ENCODE assay signal across 8 cellular contexts in the genomic region with DNA sequence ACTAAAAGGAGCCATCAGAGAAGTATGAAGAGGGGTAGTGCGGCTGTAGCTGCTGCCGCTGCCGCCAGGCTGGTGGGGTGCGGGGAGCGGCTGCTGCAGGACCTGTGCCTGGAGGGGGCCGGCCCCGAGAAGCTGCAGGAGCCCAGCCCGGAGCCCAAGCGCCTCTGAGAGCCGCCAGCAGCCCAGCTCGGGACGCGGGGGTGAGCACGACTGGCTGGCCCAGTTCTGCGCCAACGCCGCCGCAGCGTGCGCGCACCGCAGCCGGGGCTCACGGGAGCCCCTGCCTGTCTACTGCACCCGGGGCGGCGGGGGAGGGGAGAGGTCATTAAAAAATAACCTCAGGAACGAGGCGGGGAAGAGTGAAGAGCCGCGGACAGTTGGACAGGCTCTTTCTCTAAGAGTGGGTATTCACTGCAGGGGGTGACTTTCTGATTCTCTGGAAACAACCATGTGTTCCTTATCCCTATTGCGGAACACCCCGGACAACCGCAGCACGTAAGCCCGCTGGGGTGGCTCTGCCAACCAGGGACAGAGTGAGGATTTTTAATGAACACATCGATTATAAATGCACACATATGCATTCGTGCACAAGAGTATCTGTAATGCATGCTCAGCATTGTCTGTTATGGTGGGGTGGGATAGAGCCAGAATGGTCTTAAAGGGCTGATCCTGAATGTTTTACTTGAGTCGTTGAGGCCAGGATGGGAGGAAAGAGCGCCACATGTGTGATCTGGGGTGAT. TPM values are rescaled to one million over a fixed set of nuclear protein-coding genes. Genes with fewer than 3 reads are reported as not detected.
DNase-seq lines count a peak whose midpoint lies in the region; ATAC-seq lines count a peak whose summit lies in the region.

No MANE protein-coding gene starts in this region.

- no peaks in the 10 kb centered on the region for H3K36me3 Mint-ChIP-seq in activated CD8-positive, alpha-beta T cell treated with anti-CD3 and anti-CD28 coated beads, Interleukin-2, amount 10 ng/mL, durations not matched to agents 7 days and 5 days (ENCODE audit: low read depth)

- H3K27ac Mint-ChIP-seq in activated CD8-positive, alpha-beta T cell treated with anti-CD3 and anti-CD28 coated beads, Interleukin-2, amount 10 ng/mL, durations not matched to agents 7 days and 5 days, result no peak overlapping the region

- POLR2A ChIA-PET in activated CD8-positive, alpha-beta T cell treated with anti-CD3 and anti-CD28 coated beads, Interleukin-2, amount 10 ng/mL, durations not matched to agents 7 days and 5 days (lab: Charles Lee), result no interaction called here

- CTCF ChIA-PET in activated CD8-positive, alpha-beta T cell treated with anti-CD3 and anti-CD28 coated beads, Interleukin-2, amount 10 ng/mL, durations not matched to agents 7 days and 5 days (lab: Charles Lee), result interaction anchor here (1.2 kb wide), 1 partner anchor 121 kb away, joined by 3 read pairs; no protein-coding TSS in a partner anchor

- no peaks in the 10 kb centered on the region for H3K9me3 Mint-ChIP-seq in activated CD8-positive, alpha-beta T cell treated with anti-CD3 and anti-CD28 coated beads, Interleukin-2, amount 10 ng/mL, durations not matched to agents 7 days and 5 days (ENCODE audit: insufficient read depth)

- H3K4me3 Mint-ChIP-seq in activated CD8-positive, alpha-beta T cell treated with anti-CD3 and anti-CD28 coated beads, Interleukin-2, amount 10 ng/mL, durations not matched to agents 7 days and 5 days, result peak overlapping the region; percentile 52

- H3K27me3 Mint-ChIP-seq in activated CD8-positive, alpha-beta T cell treated with anti-CD3 and anti-CD28 coated beads, Interleukin-2, amount 10 ng/mL, durations not matched to agents 7 days and 5 days (ENCODE audit: low read depth), result peaks cover 43% of the 10 kb centered on the region

- peaks cover 5% of the 10 kb centered on the region for H3K4me1 Mint-ChIP-seq in activated CD8-positive, alpha-beta T cell treated with anti-CD3 and anti-CD28 coated beads, Interleukin-2, amount 10 ng/mL, durations not matched to agents 7 days and 5 days (ENCODE audit: low read depth)

- peak; percentile 31 for DNase-seq in activated CD4-positive, CD25-positive, alpha-beta regulatory T cell treated with anti-CD3 and anti-CD28 coated beads, Interleukin-2, amount 50 U/mL, for 72 hours
- DNase-seq in activated CD4-positive, CD25-positive, alpha-beta regulatory T cell (lab: John Stamatoyannopoulos, UW), result no peak
- no peak for DNase-seq in activated CD8-positive, alpha-beta T cell treated with anti-CD3 and anti-CD28 coated beads, Interleukin-2, amount 10 ng/mL, durations not matched to agents 7 days and 5 days
- peak; percentile 12 for DNase-seq in foreskin melanocyte
- DNase-seq in nucleus accumbens (lab: John Stamatoyannopoulos, UW), result peak in 46 of 56 donors; percentile 6 to 59 (median 30)
- no peak for DNase-seq in EL

- ATAC-seq in HG03025 (IDR thresholded peaks at IDR 0.05; ENCODE audit: low FRiP score, unreplicated experiment), result peak; percentile 53
- ATAC-seq in activated CD8-positive, alpha-beta T cell treated with anti-CD3 and anti-CD28 coated beads, Interleukin-2, amount 10 ng/mL, durations not matched to agents 7 days and 5 days, result peak; percentile 67
- ATAC-seq in HG03442 (IDR thresholded peaks at IDR 0.05; ENCODE audit: unreplicated experiment), result no peak

RNA-seq across cellular contexts. Expression of a gene that starts 0.5 kb away (rescaled TPM):
- 1 to 10 TPM in 1 of 2 experiments, under 1 TPM in 1; 0.89 to 1.5 TPM for total RNA-seq in activated CD8-positive, alpha-beta T cell treated with anti-CD3 and anti-CD28 coated beads, Interleukin-2, amount 10 ng/mL, durations not matched to agents 7 days and 5 days

RNA-seq across cellular contexts. Expression of a gene that starts 41.2 kb away (rescaled TPM):
- 10 to 100 TPM; 14.6 to 14.7 TPM for total RNA-seq in activated CD8-positive, alpha-beta T cell treated with anti-CD3 and anti-CD28 coated beads, Interleukin-2, amount 10 ng/mL, durations not matched to agents 7 days and 5 days

Comparison
In these comparisons a context has a peak if more than half of its experiments do, and no peak if none do; other contexts are left out.
1. DNase-seq: peak in activated CD4-positive, CD25-positive, alpha-beta regulatory T cell treated with anti-CD3 and anti-CD28 coated beads, Interleukin-2, amount 50 U/mL, for 72 hours (single experiment), foreskin melanocyte (single experiment) and nucleus accumbens (46 of 56); none in activated CD4-positive, CD25-positive, alpha-beta regulatory T cell (0 of 4), activated CD8-positive, alpha-beta T cell treated with anti-CD3 and anti-CD28 coated beads, Interleukin-2, amount 10 ng/mL, durations not matched to agents 7 days and 5 days (single experiment) and EL (single experiment).